ENCODE assay signal across 1 cellular context in the genomic region with DNA sequence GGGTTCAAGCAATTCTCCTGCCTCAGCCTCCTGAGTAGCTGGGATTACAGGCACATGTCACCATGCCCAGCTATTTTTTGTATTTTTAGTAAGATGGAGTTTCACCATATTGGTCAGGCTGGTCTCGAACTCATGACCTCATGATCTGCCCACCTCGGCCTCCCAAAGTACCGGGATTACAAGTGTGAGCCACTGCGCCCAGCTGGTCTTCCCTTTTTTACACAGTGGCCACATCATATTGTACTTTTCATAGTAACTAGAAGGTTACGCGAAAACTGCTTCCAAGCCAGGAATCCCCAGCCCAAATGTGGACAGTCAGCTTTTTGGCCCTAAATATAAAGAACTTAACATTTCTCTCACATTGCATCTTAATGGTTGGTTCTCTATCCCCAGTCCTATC.
TF ChIP-seq lines count a peak whose summit lies in the region.

No MANE protein-coding gene starts in this region.

TF ChIP-seq in GM12878, 131 proteins besides CTCF, POLR2A, EP300 and RAD21 (continued from another document):
- TF ChIP-seq CEBPB (IDR thresholded peaks at IDR 0.05; ENCODE audit: borderline replicate concordance in 1 of 2, low read depth in 2 of 2, low read length in 2 of 2) (no peak), HDAC6 (IDR thresholded peaks at IDR 0.05; ENCODE audit: unreplicated experiment) (no peak), BACH1 (IDR thresholded peaks at IDR 0.05; ENCODE audit: borderline replicate concordance) (no peak), JUNB (IDR thresholded peaks at IDR 0.05) (peak; percentile 27; the same call in 1 of the 2 replicates), ZNF217 (IDR thresholded peaks at IDR 0.05) (no peak), SPI1 (IDR thresholded peaks at IDR 0.05; ENCODE audit: borderline replicate concordance, insufficient read depth, low read depth, low read length) (peak; percentile 37; the same call in 1 of the 2 replicates), ASH2L (IDR thresholded peaks at IDR 0.05; ENCODE audit: borderline replicate concordance, low read depth) (no peak), FOXK2 (IDR thresholded peaks at IDR 0.05) (no peak), YY1 (IDR thresholded peaks at IDR 0.05; ENCODE audit: low read depth, low read length) (no peak), HDAC2 (IDR thresholded peaks at IDR 0.05) (no peak), IKZF1 (conservative IDR thresholded peaks at IDR 0.05) (peak; percentile 17; the same call in 1 of the 2 replicates), EED (IDR thresholded peaks at IDR 0.05; ENCODE audit: low read depth) (peak; percentile 63), NBN (IDR thresholded peaks at IDR 0.05) (no peak), ZNF687 (IDR thresholded peaks at IDR 0.05) (no peak), SMAD5 (IDR thresholded peaks at IDR 0.05; ENCODE audit: low read depth) (no peak), JUND (IDR thresholded peaks at IDR 0.05; ENCODE audit: low read depth, low read length) (no peak), SREBF1 (IDR thresholded peaks at IDR 0.05; ENCODE audit: low read length) (no peak), ZNF592 (IDR thresholded peaks at IDR 0.05) (no peak), SUZ12 (IDR thresholded peaks at IDR 0.05; ENCODE audit: unreplicated experiment) (no peak), CREM (IDR thresholded peaks at IDR 0.05; ENCODE audit: low read depth) (no peak), IRF5 (IDR thresholded peaks at IDR 0.05; ENCODE audit: borderline replicate concordance) (no peak), WRNIP1 (IDR thresholded peaks at IDR 0.05; ENCODE audit: borderline replicate concordance, low read depth, low read length) (no peak), NRF1 (conservative IDR thresholded peaks at IDR 0.05; ENCODE audit: low read depth, low read length) (no peak), ZNF207 (IDR thresholded peaks at IDR 0.05; ENCODE audit: borderline replicate concordance) (no peak), RBBP5 (conservative IDR thresholded peaks at IDR 0.05) (no peak), CHD2 (IDR thresholded peaks at IDR 0.05; ENCODE audit: borderline replicate concordance, low read depth, low read length) (no peak), ZBED1 (IDR thresholded peaks at IDR 0.05; ENCODE audit: borderline replicate concordance) (no peak)
- TF ChIP-seq, protein P1, sequence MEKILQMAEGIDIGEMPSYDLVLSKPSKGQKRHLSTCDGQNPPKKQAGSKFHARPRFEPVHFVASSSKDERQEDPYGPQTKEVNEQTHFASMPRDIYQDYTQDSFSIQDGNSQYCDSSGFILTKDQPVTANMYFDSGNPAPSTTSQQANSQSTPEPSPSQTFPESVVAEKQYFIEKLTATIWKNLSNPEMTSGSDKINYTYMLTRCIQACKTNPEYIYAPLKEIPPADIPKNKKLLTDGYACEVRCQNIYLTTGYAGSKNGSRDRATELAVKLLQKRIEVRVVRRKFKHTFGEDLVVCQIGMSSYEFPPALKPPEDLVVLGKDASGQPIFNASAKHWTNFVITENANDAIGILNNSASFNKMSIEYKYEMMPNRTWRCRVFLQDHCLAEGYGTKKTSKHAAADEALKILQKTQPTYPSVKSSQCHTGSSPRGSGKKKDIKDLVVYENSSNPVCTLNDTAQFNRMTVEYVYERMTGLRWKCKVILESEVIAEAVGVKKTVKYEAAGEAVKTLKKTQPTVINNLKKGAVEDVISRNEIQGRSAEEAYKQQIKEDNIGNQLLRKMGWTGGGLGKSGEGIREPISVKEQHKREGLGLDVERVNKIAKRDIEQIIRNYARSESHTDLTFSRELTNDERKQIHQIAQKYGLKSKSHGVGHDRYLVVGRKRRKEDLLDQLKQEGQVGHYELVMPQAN (conservative IDR thresholded peaks at IDR 0.05) = no peak
- TF ChIP-seq, protein P2, sequence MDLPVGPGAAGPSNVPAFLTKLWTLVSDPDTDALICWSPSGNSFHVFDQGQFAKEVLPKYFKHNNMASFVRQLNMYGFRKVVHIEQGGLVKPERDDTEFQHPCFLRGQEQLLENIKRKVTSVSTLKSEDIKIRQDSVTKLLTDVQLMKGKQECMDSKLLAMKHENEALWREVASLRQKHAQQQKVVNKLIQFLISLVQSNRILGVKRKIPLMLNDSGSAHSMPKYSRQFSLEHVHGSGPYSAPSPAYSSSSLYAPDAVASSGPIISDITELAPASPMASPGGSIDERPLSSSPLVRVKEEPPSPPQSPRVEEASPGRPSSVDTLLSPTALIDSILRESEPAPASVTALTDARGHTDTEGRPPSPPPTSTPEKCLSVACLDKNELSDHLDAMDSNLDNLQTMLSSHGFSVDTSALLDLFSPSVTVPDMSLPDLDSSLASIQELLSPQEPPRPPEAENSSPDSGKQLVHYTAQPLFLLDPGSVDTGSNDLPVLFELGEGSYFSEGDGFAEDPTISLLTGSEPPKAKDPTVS (IDR thresholded peaks at IDR 0.05; ENCODE audit: low read depth, low read length) = no peak
- TF ChIP-seq, protein P3, sequence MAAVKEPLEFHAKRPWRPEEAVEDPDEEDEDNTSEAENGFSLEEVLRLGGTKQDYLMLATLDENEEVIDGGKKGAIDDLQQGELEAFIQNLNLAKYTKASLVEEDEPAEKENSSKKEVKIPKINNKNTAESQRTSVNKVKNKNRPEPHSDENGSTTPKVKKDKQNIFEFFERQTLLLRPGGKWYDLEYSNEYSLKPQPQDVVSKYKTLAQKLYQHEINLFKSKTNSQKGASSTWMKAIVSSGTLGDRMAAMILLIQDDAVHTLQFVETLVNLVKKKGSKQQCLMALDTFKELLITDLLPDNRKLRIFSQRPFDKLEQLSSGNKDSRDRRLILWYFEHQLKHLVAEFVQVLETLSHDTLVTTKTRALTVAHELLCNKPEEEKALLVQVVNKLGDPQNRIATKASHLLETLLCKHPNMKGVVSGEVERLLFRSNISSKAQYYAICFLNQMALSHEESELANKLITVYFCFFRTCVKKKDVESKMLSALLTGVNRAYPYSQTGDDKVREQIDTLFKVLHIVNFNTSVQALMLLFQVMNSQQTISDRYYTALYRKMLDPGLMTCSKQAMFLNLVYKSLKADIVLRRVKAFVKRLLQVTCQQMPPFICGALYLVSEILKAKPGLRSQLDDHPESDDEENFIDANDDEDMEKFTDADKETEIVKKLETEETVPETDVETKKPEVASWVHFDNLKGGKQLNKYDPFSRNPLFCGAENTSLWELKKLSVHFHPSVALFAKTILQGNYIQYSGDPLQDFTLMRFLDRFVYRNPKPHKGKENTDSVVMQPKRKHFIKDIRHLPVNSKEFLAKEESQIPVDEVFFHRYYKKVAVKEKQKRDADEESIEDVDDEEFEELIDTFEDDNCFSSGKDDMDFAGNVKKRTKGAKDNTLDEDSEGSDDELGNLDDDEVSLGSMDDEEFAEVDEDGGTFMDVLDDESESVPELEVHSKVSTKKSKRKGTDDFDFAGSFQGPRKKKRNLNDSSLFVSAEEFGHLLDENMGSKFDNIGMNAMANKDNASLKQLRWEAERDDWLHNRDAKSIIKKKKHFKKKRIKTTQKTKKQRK (IDR thresholded peaks at IDR 0.05; ENCODE audit: low read depth, low read length) = no peak
- TF ChIP-seq, protein P4, sequence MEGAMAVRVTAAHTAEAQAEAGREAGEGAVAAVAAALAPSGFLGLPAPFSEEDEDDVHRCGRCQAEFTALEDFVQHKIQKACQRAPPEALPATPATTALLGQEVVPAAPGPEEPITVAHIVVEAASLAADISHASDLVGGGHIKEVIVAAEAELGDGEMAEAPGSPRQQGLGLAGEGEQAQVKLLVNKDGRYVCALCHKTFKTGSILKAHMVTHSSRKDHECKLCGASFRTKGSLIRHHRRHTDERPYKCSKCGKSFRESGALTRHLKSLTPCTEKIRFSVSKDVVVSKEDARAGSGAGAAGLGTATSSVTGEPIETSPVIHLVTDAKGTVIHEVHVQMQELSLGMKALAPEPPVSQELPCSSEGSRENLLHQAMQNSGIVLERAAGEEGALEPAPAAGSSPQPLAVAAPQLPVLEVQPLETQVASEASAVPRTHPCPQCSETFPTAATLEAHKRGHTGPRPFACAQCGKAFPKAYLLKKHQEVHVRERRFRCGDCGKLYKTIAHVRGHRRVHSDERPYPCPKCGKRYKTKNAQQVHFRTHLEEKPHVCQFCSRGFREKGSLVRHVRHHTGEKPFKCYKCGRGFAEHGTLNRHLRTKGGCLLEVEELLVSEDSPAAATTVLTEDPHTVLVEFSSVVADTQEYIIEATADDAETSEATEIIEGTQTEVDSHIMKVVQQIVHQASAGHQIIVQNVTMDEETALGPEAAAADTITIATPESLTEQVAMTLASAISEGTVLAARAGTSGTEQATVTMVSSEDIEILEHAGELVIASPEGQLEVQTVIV (IDR thresholded peaks at IDR 0.05; ENCODE audit: borderline replicate concordance, partially characterized antibody) = no peak
- TF ChIP-seq, protein P5, sequence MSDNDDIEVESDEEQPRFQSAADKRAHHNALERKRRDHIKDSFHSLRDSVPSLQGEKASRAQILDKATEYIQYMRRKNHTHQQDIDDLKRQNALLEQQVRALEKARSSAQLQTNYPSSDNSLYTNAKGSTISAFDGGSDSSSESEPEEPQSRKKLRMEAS (IDR thresholded peaks at IDR 0.05; ENCODE audit: low read depth, low read length) = no peak
